ENCODE assay signal across 15 cellular contexts in genomic region chr22:38249803-38250641, GRCh38.
"Had no signal": no experiment of that assay in that cellular context is flagged by ENCODE, and none has a peak within 500 bp of the region (broad histone marks: within the 10 kb centered on the region; RNA-seq: fewer than 3 reads in every experiment).

No MANE protein-coding gene starts in this region.

- H3K4me1 ChIP-seq: uterus had no signal

- H3K27ac ChIP-seq: brain microvascular endothelial cell, epithelial cell of prostate had no signal

- H3K4me3 ChIP-seq: lung, tibial nerve, uterus had no signal

- H3K36me3 ChIP-seq: uterus had no signal

- ATAC-seq: activated naive CD4-positive, alpha-beta T cell treated with anti-CD3 and anti-CD28 coated beads, Interleukin-2, amount 50 U/mL, for 72 hours; effector memory CD8-positive, alpha-beta T cell; stimulated activated memory B cell treated with anti-CD40 and anti-IgM and Interleukin-4, amounts not matched to agents 10 μg/mL and 1 μg/mL and 100 μg/mL, for 72 hours; WTC11 had no signal

- H3K9me3 ChIP-seq: tibial nerve, uterus had no signal

- H3K27me3 ChIP-seq: brain microvascular endothelial cell, tibial nerve, uterus had no signal

- DNase-seq: activated CD4-positive, alpha-beta memory T cell treated with anti-CD3 and anti-CD28 coated beads, Interleukin-2, amount 10 ng/mL, durations not matched to agents 7 days and 5 days; activated CD4-positive, alpha-beta T cell treated with anti-CD3 and anti-CD28 coated beads for 4 hours; activated effector memory CD4-positive, alpha-beta T cell treated with anti-CD3 and anti-CD28 coated beads, Interleukin-2, amount 50 U/mL, for 16 hours; activated T-cell treated with anti-CD3 and anti-CD28 coated beads, Interleukin-2, amount 50 U/mL, for 48 hours; brain microvascular endothelial cell; effector memory CD8-positive, alpha-beta T cell; foreskin melanocyte; immature natural killer cell; uterus had no signal
